Comparison of ENCODE assay signal across 12 cellular contexts in genomic region chr3:67016522-67017080, GRCh38. TPM values are rescaled to one million over a fixed set of nuclear protein-coding genes. Genes with fewer than 3 reads are reported as not detected.
A peak's percentile ranks its signal among the peaks of the same experiment; 100 is the strongest.
DNase-seq lines count a peak whose midpoint lies in the region; ATAC-seq and TF ChIP-seq lines count a peak whose summit lies in the region.
"Had no signal": no experiment of that assay in that cellular context is flagged by ENCODE, and none has a peak within 500 bp of the region (broad histone marks: within the 10 kb centered on the region; RNA-seq: fewer than 3 reads in every experiment).

No MANE protein-coding gene starts in this region.

- intact Hi-C loops in activated B cell treated with CpG ODN at 0.5 μM for 24 hours (cut with micrococcal nuclease) (loop anchor here (1.0 to 2.0 kb wide), 3 partner anchors 8 to 32 kb away; partner anchors contain the start of gene KBTBD8), CD14-positive monocyte (cut with micrococcal nuclease) (no loop called here), sigmoid colon (cut with DNase I) (no loop called here)

- peaks cover 20% of the 10 kb centered on the region for H3K36me3 Mint-ChIP-seq in activated B cell treated with CpG ODN at 0.5 μM for 24 hours (ENCODE audit: low read depth)
- H3K36me3 Mint-ChIP-seq in endothelial cell (ENCODE audit: low read depth, unreplicated experiment) = no peaks in the 10 kb centered on the region
- H3K36me3 Mint-ChIP-seq in CD14-positive monocyte = peaks cover 6 to 8% of the 10 kb centered on the region in 2 donors

- no peak overlapping the region for H3K4me3 ChIP-seq in sigmoid colon
- H3K4me3 ChIP-seq: adrenal gland had no signal

- no peak for DNase-seq in activated B cell treated with CpG ODN at 0.5 μM for 24 hours
- DNase-seq in endothelial cell (ENCODE audit: low spot score) = no peak
- no peak for DNase-seq in CD14-positive monocyte (ENCODE audit: low spot score)
- no peak for DNase-seq in islet precursor cell
- DNase-seq in sigmoid colon = no peak
- DNase-seq: adrenal gland; effector memory CD8-positive, alpha-beta T cell; hippocampal formation; NCI-H187 had no signal

- TF ChIP-seq POLR2A in sigmoid colon (IDR thresholded peaks at IDR 0.05) = no peak

- H3K9me3 Mint-ChIP-seq in activated B cell treated with CpG ODN at 0.5 μM for 24 hours (no peaks in the 10 kb centered on the region), endothelial cell (ENCODE audit: unreplicated experiment) (no peaks in the 10 kb centered on the region), CD14-positive monocyte (no peaks in the 10 kb centered on the region)
- H3K9me3 Mint-ChIP-seq: effector memory CD8-positive, alpha-beta T cell had no signal

- H3K4me3 Mint-ChIP-seq in activated B cell treated with CpG ODN at 0.5 μM for 24 hours (peak overlapping the region; percentile 66), endothelial cell (ENCODE audit: unreplicated experiment) (no peak overlapping the region), CD14-positive monocyte (no peak overlapping the region)
- H3K4me3 Mint-ChIP-seq: effector memory CD8-positive, alpha-beta T cell had no signal

- no peaks in the 10 kb centered on the region for H3K27me3 ChIP-seq in sigmoid colon
- H3K27me3 ChIP-seq: adrenal gland had no signal

- H3K27ac ChIP-seq in sigmoid colon = no peak overlapping the region
- H3K27ac ChIP-seq: adrenal gland had no signal

- TF ChIP-seq CTCF in activated B cell treated with CpG ODN at 0.5 μM for 24 hours (IDR thresholded peaks at IDR 0.05) = no peak
- no peak for TF ChIP-seq CTCF in endothelial cell (IDR thresholded peaks at IDR 0.05; ENCODE audit: unreplicated experiment)
- no peak for TF ChIP-seq CTCF in CD14-positive monocyte (IDR thresholded peaks at IDR 0.05)
- no peak for TF ChIP-seq CTCF in sigmoid colon (IDR thresholded peaks at IDR 0.05)

- peak; percentile 41 for ATAC-seq in GM18499 (IDR thresholded peaks at IDR 0.05; ENCODE audit: insufficient read depth, unreplicated experiment)
- ATAC-seq in GM19351 (IDR thresholded peaks at IDR 0.05; ENCODE audit: unreplicated experiment) = peak; percentile 50
- peak; percentile 57 for ATAC-seq in HG02885 (IDR thresholded peaks at IDR 0.05; ENCODE audit: poor library complexity, unreplicated experiment)
- ATAC-seq in activated B cell treated with CpG ODN at 0.5 μM for 24 hours (ENCODE audit: low read depth) = peak; percentile 43
- ATAC-seq: effector memory CD8-positive, alpha-beta T cell had no signal

- H3K27me3 Mint-ChIP-seq in activated B cell treated with CpG ODN at 0.5 μM for 24 hours = no peaks in the 10 kb centered on the region
- H3K27me3 Mint-ChIP-seq in endothelial cell (ENCODE audit: unreplicated experiment) = no peaks in the 10 kb centered on the region
- peaks cover 6 to 11% (median 9%) of the 10 kb centered on the region in 3 donors for H3K27me3 Mint-ChIP-seq in CD14-positive monocyte (ENCODE audit: low read depth in 3 of 3)

- POLR2A ChIA-PET in activated B cell treated with CpG ODN at 0.5 μM for 24 hours (lab: Charles Lee) = interaction anchor here (1.0 to 4.9 kb wide), 3 partner anchors 16 to 30 kb away, joined by 7 to 28 read pairs (median 8); partner anchors contain the start of gene KBTBD8

- no peak for TF ChIP-seq EP300 in sigmoid colon (IDR thresholded peaks at IDR 0.05)

- H3K36me3 ChIP-seq in sigmoid colon = no peaks in the 10 kb centered on the region
- H3K36me3 ChIP-seq: adrenal gland had no signal

- H3K27ac Mint-ChIP-seq in activated B cell treated with CpG ODN at 0.5 μM for 24 hours (peak overlapping the region; percentile 84), endothelial cell (ENCODE audit: unreplicated experiment) (no peak overlapping the region), CD14-positive monocyte (no peak overlapping the region)

- CTCF ChIA-PET in activated B cell treated with CpG ODN at 0.5 μM for 24 hours (lab: Charles Lee) = interaction anchor here (0.7 to 3.0 kb wide), 4 partner anchors 11 to 97 kb away, joined by 4 to 10 read pairs (median 4); no protein-coding TSS in a partner anchor

- H3K4me1 Mint-ChIP-seq in activated B cell treated with CpG ODN at 0.5 μM for 24 hours = peaks cover 67% of the 10 kb centered on the region
- H3K4me1 Mint-ChIP-seq in endothelial cell (ENCODE audit: unreplicated experiment) = peaks cover 4% of the 10 kb centered on the region
- H3K4me1 Mint-ChIP-seq in CD14-positive monocyte = peaks cover 10% of the 10 kb centered on the region

- H3K4me1 ChIP-seq in sigmoid colon = no peaks in the 10 kb centered on the region

- H3K9me3 ChIP-seq in sigmoid colon = no peaks in the 10 kb centered on the region
- H3K9me3 ChIP-seq: adrenal gland had no signal

- 62 to 86% methylated on average over 3 of the region's 3 CpGs for WGBS in sigmoid colon, 2 donors

RNA-seq across cellular contexts. Expression of gene KBTBD8, which starts 18.5 kb away (rescaled TPM):
- total RNA-seq in activated B cell treated with CpG ODN at 0.5 μM for 24 hours (45.4 and 53.3 TPM in 2 replicates), endothelial cell (ENCODE audit: unreplicated experiment) (6.3 TPM), sigmoid colon (1 to 10 TPM in 3 of 4 donors, under 1 TPM in 1; 0.55 to 3.4 (median 1.4) TPM)
- polyA plus RNA-seq in CD14-positive monocyte (1 to 10 TPM; 3.0 to 3.2 TPM), sigmoid colon (1 to 10 TPM in 2 of 3 donors, under 1 TPM in 1; 0.60 to 4.0 (median 1.6) TPM)
